Comparison of ENCODE assay signal across 10 cellular contexts in genomic region chr12:108832730-108833354, GRCh38. TPM values are rescaled to one million over a fixed set of nuclear protein-coding genes. Genes with fewer than 3 reads are reported as not detected.
DNase-seq lines count a peak whose midpoint lies in the region; ATAC-seq and TF ChIP-seq lines count a peak whose summit lies in the region.
"Had no signal": no experiment of that assay in that cellular context is flagged by ENCODE, and none has a peak within 500 bp of the region (broad histone marks: within the 10 kb centered on the region; RNA-seq: fewer than 3 reads in every experiment).

No MANE protein-coding gene starts in this region.

- peak overlapping the region; percentile 82 to 89 (median 86) for H3K27ac ChIP-seq in gastroesophageal sphincter

- H3K27me3 Mint-ChIP-seq in activated T-helper 17 cell treated with anti-CD3 and anti-CD28 coated beads, Interleukin-2, amount 50 U/mL, for 72 hours, result no peaks in the 10 kb centered on the region
- no peaks in the 10 kb centered on the region for H3K27me3 Mint-ChIP-seq in CD14-positive monocyte (ENCODE audit: low read depth in 3 of 3)

- ATAC-seq in activated T-helper 17 cell treated with anti-CD3 and anti-CD28 coated beads, Interleukin-2, amount 50 U/mL, for 72 hours (replicated peaks), result no peak
- ATAC-seq in gastroesophageal sphincter (peak; percentile 86), GM18858 (IDR thresholded peaks at IDR 0.05; ENCODE audit: unreplicated experiment) (no peak)

- H3K9me3 ChIP-seq in gastroesophageal sphincter, result no peaks in the 10 kb centered on the region

- peak overlapping the region; percentile 85 for H3K27ac Mint-ChIP-seq in activated T-helper 17 cell treated with anti-CD3 and anti-CD28 coated beads, Interleukin-2, amount 50 U/mL, for 72 hours
- H3K27ac Mint-ChIP-seq in CD14-positive monocyte, result peak overlapping the region in 1 of 7 donors; percentile 40

- intact Hi-C loops in CD14-positive monocyte (cut with micrococcal nuclease), result no loop called here

- peak in 2 of 4 experiments; percentile 22 to 33 for TF ChIP-seq CTCF in gastroesophageal sphincter (IDR thresholded peaks at IDR 0.05)
- TF ChIP-seq CTCF in CD14-positive monocyte (IDR thresholded peaks at IDR 0.05), result no peak

- no peak for TF ChIP-seq POLR2A in gastroesophageal sphincter (IDR thresholded peaks at IDR 0.05)

- H3K4me1 ChIP-seq in gastroesophageal sphincter, result peaks cover 13 to 75% (median 38%) of the 10 kb centered on the region in 3 donors

- peaks cover 87% of the 10 kb centered on the region for H3K36me3 Mint-ChIP-seq in activated T-helper 17 cell treated with anti-CD3 and anti-CD28 coated beads, Interleukin-2, amount 50 U/mL, for 72 hours (ENCODE audit: low read depth)
- H3K36me3 Mint-ChIP-seq in CD14-positive monocyte, result peaks cover 82 to 89% of the 10 kb centered on the region in 2 donors

- peak overlapping the region; percentile 65 for H3K4me3 Mint-ChIP-seq in activated T-helper 17 cell treated with anti-CD3 and anti-CD28 coated beads, Interleukin-2, amount 50 U/mL, for 72 hours
- no peak overlapping the region for H3K4me3 Mint-ChIP-seq in CD14-positive monocyte

- H3K4me1 Mint-ChIP-seq in activated T-helper 17 cell treated with anti-CD3 and anti-CD28 coated beads, Interleukin-2, amount 50 U/mL, for 72 hours, result peaks cover 31% of the 10 kb centered on the region
- H3K4me1 Mint-ChIP-seq in CD14-positive monocyte, result peaks cover 17% of the 10 kb centered on the region

- H3K27me3 ChIP-seq in gastroesophageal sphincter, result no peaks in the 10 kb centered on the region

- no peaks in the 10 kb centered on the region for H3K9me3 Mint-ChIP-seq in activated T-helper 17 cell treated with anti-CD3 and anti-CD28 coated beads, Interleukin-2, amount 50 U/mL, for 72 hours
- H3K9me3 Mint-ChIP-seq in CD14-positive monocyte, result no peaks in the 10 kb centered on the region

- H3K4me3 ChIP-seq in gastroesophageal sphincter, result no peak overlapping the region

- H3K36me3 ChIP-seq in gastroesophageal sphincter, result peaks cover 0 to 31% of the 10 kb centered on the region in 2 donors

- TF ChIP-seq EP300 in gastroesophageal sphincter (IDR thresholded peaks at IDR 0.05), result no peak

- 10 to 19% methylated on average over 8 of the region's 10 CpGs for WGBS in gastroesophageal sphincter (ENCODE audit: low coverage in 1 of 2), 2 donors

- DNase-seq in Daoy (ENCODE audit: low read depth), result peak; percentile 68
- DNase-seq in renal cortical epithelial cell (ENCODE audit: low read depth), result peak; percentile 73
- no peak for DNase-seq in NCI-H2196 (lab: John Stamatoyannopoulos, UW; ENCODE audit: unreplicated experiment)
- DNase-seq in NCI-H1436 treated with DMSO at 0.1 percent for 48 hours (lab: John Stamatoyannopoulos, UW), result no peak
- no peak for DNase-seq in CD14-positive monocyte (ENCODE audit: low spot score)
- DNase-seq: GF-D8; NK-92 treated with Interleukin-12 subunit alpha and Interleukin-12 subunit beta, amount 100 ng/mL, for 24 hours had no signal

RNA-seq across cellular contexts. Expression of gene SSH1, which starts 24.5 kb away (rescaled TPM):
- total RNA-seq in Daoy (2014; rRNA removed; shearing (Covaris generic)), result 3.9 and 5.7 TPM in 2 replicates
- 10 to 100 TPM; 60.8 to 95.4 TPM for total RNA-seq in activated T-helper 17 cell treated with anti-CD3 and anti-CD28 coated beads, Interleukin-2, amount 50 U/mL, for 72 hours
- total RNA-seq in gastroesophageal sphincter (10 to 100 TPM; 16.2 to 35.0 (median 17.2) TPM), renal cortical epithelial cell (7.8 and 17.0 TPM in 2 replicates)
- polyA plus RNA-seq in CD14-positive monocyte, result 1 to 10 TPM; 5.2 to 8.7 TPM

RNA-seq across cellular contexts. Expression of gene DAO, which starts 47.0 kb away (rescaled TPM):
- not detected in 2 replicates for total RNA-seq in Daoy (2014; rRNA removed; shearing (Covaris generic))
- total RNA-seq in activated T-helper 17 cell treated with anti-CD3 and anti-CD28 coated beads, Interleukin-2, amount 50 U/mL, for 72 hours, result not detected
- total RNA-seq in gastroesophageal sphincter (1 to 10 TPM in 1 of 4 donors, not detected in 3; 2.5 TPM), renal cortical epithelial cell (not detected in 2 replicates)
- not detected for polyA plus RNA-seq in CD14-positive monocyte

Comparison
In these comparisons a context has a peak if more than half of its experiments do, and no peak if none do; other contexts are left out.
1. DNase-seq: peak in Daoy (single experiment) and renal cortical epithelial cell (single experiment); none in NCI-H2196 (single experiment), NCI-H1436 treated with DMSO at 0.1 percent for 48 hours (single experiment) and CD14-positive monocyte (single experiment).